ENCODE assay signal across 11 cellular contexts in the genomic region with DNA sequence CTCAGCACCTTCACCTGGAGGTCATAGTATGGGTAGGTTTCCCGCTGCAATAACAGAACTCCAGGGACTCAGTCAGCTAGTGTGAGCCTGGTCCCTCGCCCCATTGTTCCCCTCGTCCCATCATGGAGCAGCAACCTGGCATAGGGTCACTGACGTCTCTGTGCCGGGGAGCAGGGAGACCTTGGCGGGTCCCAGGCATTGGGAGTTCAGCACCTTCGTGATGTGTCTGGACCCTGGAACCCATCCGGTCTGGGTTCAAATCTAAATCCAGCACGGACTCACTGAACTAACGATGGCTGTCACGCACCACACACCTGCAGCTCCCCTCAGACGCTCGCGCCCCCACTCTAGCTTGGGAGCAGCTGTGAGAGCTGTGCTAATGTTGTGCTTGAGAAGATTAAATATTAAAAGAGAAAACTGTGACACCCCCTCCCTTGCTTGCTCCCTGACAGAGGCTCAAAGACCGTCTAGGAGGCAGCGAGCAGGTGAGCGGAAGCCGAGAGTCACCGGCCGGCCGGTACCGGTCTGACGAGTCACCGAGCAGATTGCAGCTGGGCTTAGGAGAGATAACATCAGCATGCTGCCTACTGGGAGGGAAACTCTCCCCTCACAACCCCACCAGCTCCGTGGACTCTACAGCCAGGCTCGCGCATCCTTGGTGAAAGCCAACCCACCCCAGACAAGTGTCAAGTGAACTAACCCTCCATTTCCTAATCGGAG. TPM values are rescaled to one million over a fixed set of nuclear protein-coding genes. Genes with fewer than 3 reads are reported as not detected.
DNase-seq lines count a peak whose midpoint lies in the region; ATAC-seq, FAIRE-seq and TF ChIP-seq lines count a peak whose summit lies in the region.
"Had no signal": no experiment of that assay in that cellular context is flagged by ENCODE, and none has a peak within 500 bp of the region (broad histone marks: within the 10 kb centered on the region; RNA-seq: fewer than 3 reads in every experiment).

No MANE protein-coding gene starts in this region.

- no peak overlapping the region for H3K27ac Mint-ChIP-seq in activated naive CD4-positive, alpha-beta T cell treated with anti-CD3 and anti-CD28 coated beads, Interleukin-2, amount 10 ng/mL, durations not matched to agents 7 days and 5 days

- H3K4me3 ChIP-seq in bronchial epithelial cell (ENCODE audit: low read depth, low read length) (peak overlapping the region; percentile 43), mucosa of rectum (ENCODE audit: low read length in 2 of 2) (peak overlapping the region; percentile 76 to 82)

- H3K9me3 Mint-ChIP-seq in activated naive CD4-positive, alpha-beta T cell treated with anti-CD3 and anti-CD28 coated beads, Interleukin-2, amount 10 ng/mL, durations not matched to agents 7 days and 5 days = no peaks in the 10 kb centered on the region

- CTCF ChIA-PET in activated naive CD4-positive, alpha-beta T cell treated with anti-CD3 and anti-CD28 coated beads, Interleukin-2, amount 10 ng/mL, durations not matched to agents 7 days and 5 days (lab: Charles Lee) = no interaction called here

- H3K4me1 Mint-ChIP-seq in activated naive CD4-positive, alpha-beta T cell treated with anti-CD3 and anti-CD28 coated beads, Interleukin-2, amount 10 ng/mL, durations not matched to agents 7 days and 5 days = no peaks in the 10 kb centered on the region

- H3K9me3 ChIP-seq in mucosa of rectum (ENCODE audit: control insufficient read depth in 2 of 2, low read length in 2 of 2) = no peaks in the 10 kb centered on the region

- no peak for ATAC-seq in HG02938 (IDR thresholded peaks at IDR 0.05; ENCODE audit: unreplicated experiment)

- no peak overlapping the region for H3K4me3 Mint-ChIP-seq in activated naive CD4-positive, alpha-beta T cell treated with anti-CD3 and anti-CD28 coated beads, Interleukin-2, amount 10 ng/mL, durations not matched to agents 7 days and 5 days

- DNase-seq in activated naive CD4-positive, alpha-beta T cell treated with anti-CD3 and anti-CD28 coated beads, Interleukin-2, amount 10 ng/mL, durations not matched to agents 7 days and 5 days = peak; percentile 5
- DNase-seq in activated naive CD4-positive, alpha-beta T cell (lab: John Stamatoyannopoulos, UW) = no peak
- DNase-seq in bronchial epithelial cell (ENCODE audit: low read depth) (peak; percentile 54), ureter (ENCODE audit: low spot score) (peak; percentile 80), T1000 (lab: John Stamatoyannopoulos, UW) (no peak), NCI-H2171 (lab: John Stamatoyannopoulos, UW) (no peak)
- DNase-seq: activated naive CD4-positive, alpha-beta T cell treated with anti-CD3 and anti-CD28 coated beads, Interleukin-2, amount 50 U/mL, for 16 hours; KBM-7 had no signal

- FAIRE-seq in bronchial epithelial cell (lab: Jason Lieb, UNC) = no peak
- FAIRE-seq: colon had no signal

- H3K9ac ChIP-seq in mucosa of rectum (ENCODE audit: low read depth in 1 of 2, low read length in 2 of 2) = peak overlapping the region; percentile 65 to 84

- H3K27me3 ChIP-seq in bronchial epithelial cell (ENCODE audit: control insufficient read depth, insufficient read depth, low read length) = no peaks in the 10 kb centered on the region
- H3K27me3 ChIP-seq in mucosa of rectum (ENCODE audit: control insufficient read depth in 2 of 2, insufficient read depth in 2 of 2, low read length in 2 of 2) = no peaks in the 10 kb centered on the region

- peak overlapping the region; percentile 77 to 84 for H3K27ac ChIP-seq in mucosa of rectum (ENCODE audit: low read depth in 2 of 2, low read length in 2 of 2)

- H3K36me3 Mint-ChIP-seq in activated naive CD4-positive, alpha-beta T cell treated with anti-CD3 and anti-CD28 coated beads, Interleukin-2, amount 10 ng/mL, durations not matched to agents 7 days and 5 days = peaks cover 9% of the 10 kb centered on the region

- H3K27me3 Mint-ChIP-seq in activated naive CD4-positive, alpha-beta T cell treated with anti-CD3 and anti-CD28 coated beads, Interleukin-2, amount 10 ng/mL, durations not matched to agents 7 days and 5 days = no peaks in the 10 kb centered on the region

- H3K4me1 ChIP-seq in mucosa of rectum (ENCODE audit: control insufficient read depth in 2 of 2, insufficient read depth in 2 of 2, low read length in 2 of 2) = peaks cover 28 to 47% of the 10 kb centered on the region in 2 donors

- H3K36me3 ChIP-seq in bronchial epithelial cell (ENCODE audit: control insufficient read depth, insufficient read depth, low read length) (peaks cover 5% of the 10 kb centered on the region), mucosa of rectum (ENCODE audit: control insufficient read depth in 2 of 2, insufficient read depth in 2 of 2, low read length in 2 of 2) (peaks cover 20 to 27% of the 10 kb centered on the region in 2 donors)

- no peak for TF ChIP-seq CTCF in bronchial epithelial cell (IDR thresholded peaks at IDR 0.05; ENCODE audit: insufficient read depth, low read length, severe bottlenecking)

RNA-seq across cellular contexts. Expression of gene PLA2G4F, which starts 0.7 kb away (rescaled TPM):
- total RNA-seq in bronchial epithelial cell (1.6 and 10.2 TPM in 2 replicates), ureter (47.8 TPM)

RNA-seq across cellular contexts. Expression of gene VPS39, which starts 52.4 kb away (rescaled TPM):
- 22.6 and 34.9 TPM in 2 replicates for total RNA-seq in bronchial epithelial cell
- 96.7 TPM for total RNA-seq in ureter

Comparison
In these comparisons a context has a peak if more than half of its experiments do, and no peak if none do; other contexts are left out.
1. DNase-seq: peak in activated naive CD4-positive, alpha-beta T cell treated with anti-CD3 and anti-CD28 coated beads, Interleukin-2, amount 10 ng/mL, durations not matched to agents 7 days and 5 days (single experiment), bronchial epithelial cell (single experiment) and ureter (single experiment); none in activated naive CD4-positive, alpha-beta T cell (0 of 4), T1000 (single experiment) and NCI-H2171 (single experiment).